ENCODE assay signal across 12 cellular contexts in the genomic region with DNA sequence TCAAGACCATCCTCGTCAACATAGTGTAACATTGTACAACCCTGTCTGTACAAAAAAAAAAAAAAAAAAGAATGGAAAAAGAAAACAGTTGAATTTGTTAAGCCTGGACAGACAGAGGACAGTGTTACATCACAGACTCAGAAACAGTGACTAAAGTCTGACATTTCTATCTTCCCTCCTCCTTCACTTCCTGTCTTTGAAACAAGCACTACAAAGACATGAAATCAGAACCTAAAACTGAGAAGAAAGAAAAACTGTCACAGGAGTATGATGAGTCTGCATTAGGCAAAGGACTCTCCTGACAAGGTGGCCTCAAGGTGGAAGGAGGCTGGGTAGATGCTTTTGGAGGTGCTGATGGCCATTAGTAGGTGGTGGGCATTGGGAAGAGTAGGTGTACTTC.
DNase-seq lines count a peak whose midpoint lies in the region; ATAC-seq, FAIRE-seq and TF ChIP-seq lines count a peak whose summit lies in the region.
"Had no signal": no experiment of that assay in that cellular context is flagged by ENCODE, and none has a peak within 500 bp of the region (broad histone marks: within the 10 kb centered on the region; RNA-seq: fewer than 3 reads in every experiment).

No MANE protein-coding gene starts in this region.

- peak overlapping the region; percentile 80 for H3K27ac Mint-ChIP-seq in activated naive CD4-positive, alpha-beta T cell treated with anti-CD3 and anti-CD28 coated beads, Interleukin-2, amount 10 ng/mL, durations not matched to agents 7 days and 5 days
- peak overlapping the region; percentile 87 for H3K27ac Mint-ChIP-seq in activated T-helper 1 cell treated with anti-CD3 and anti-CD28 coated beads, Interleukin-12 subunit alpha, Interleukin-12 subunit beta, Interleukin-2, Interleukin-4 antibody, amounts not matched to agents 30 ng/mL and 10 ng/mL and 1 ng/mL, durations not matched to agents 14 hours and 24 hours and 36 hours

- no peaks in the 10 kb centered on the region for H3K9me3 ChIP-seq in thyroid gland
- H3K9me3 ChIP-seq in pancreas = no peaks in the 10 kb centered on the region
- H3K9me3 ChIP-seq: BLaER1 had no signal

- H3K4me3 ChIP-seq in thyroid gland (replicated peaks in 1 of 3) = no peak overlapping the region
- no peak overlapping the region for H3K4me3 ChIP-seq in pancreas
- H3K4me3 ChIP-seq: BLaER1, smooth muscle cell had no signal

- no peak for FAIRE-seq in pancreas (lab: Jason Lieb, UNC)

- TF ChIP-seq CTCF in thyroid gland (IDR thresholded peaks at IDR 0.05) (no peak), pancreas (IDR thresholded peaks at IDR 0.05) (no peak)

- H3K27ac ChIP-seq in thyroid gland (peak overlapping the region; percentile 25 to 73 (median 57)), pancreas (no peak overlapping the region)
- H3K27ac ChIP-seq: BLaER1 had no signal

- ATAC-seq in HG03103 (IDR thresholded peaks at IDR 0.05; ENCODE audit: low read depth, unreplicated experiment) (peak; percentile 71), pancreas (no peak)

- H3K27me3 ChIP-seq in thyroid gland = no peaks in the 10 kb centered on the region
- H3K27me3 ChIP-seq in pancreas = no peaks in the 10 kb centered on the region
- H3K27me3 ChIP-seq: BLaER1 had no signal

- intact Hi-C loops in activated T-helper 1 cell treated with anti-CD3 and anti-CD28 coated beads, Interleukin-12 subunit alpha, Interleukin-12 subunit beta, Interleukin-2, Interleukin-4 antibody, amounts not matched to agents 30 ng/mL and 10 ng/mL and 1 ng/mL, durations not matched to agents 14 hours and 24 hours and 36 hours (cut with micrococcal nuclease) = loop anchor here (1.0 kb wide), 2 partner anchors 8 to 12 kb away; no protein-coding TSS in a partner anchor
- intact Hi-C loops in thyroid gland (cut with DNase I) = no loop called here
- intact Hi-C loops in pancreas (cut with DNase I) = no loop called here

- no peak overlapping the region for H3K4me3 Mint-ChIP-seq in activated naive CD4-positive, alpha-beta T cell treated with anti-CD3 and anti-CD28 coated beads, Interleukin-2, amount 10 ng/mL, durations not matched to agents 7 days and 5 days
- peak overlapping the region; percentile 58 for H3K4me3 Mint-ChIP-seq in activated T-helper 1 cell treated with anti-CD3 and anti-CD28 coated beads, Interleukin-12 subunit alpha, Interleukin-12 subunit beta, Interleukin-2, Interleukin-4 antibody, amounts not matched to agents 30 ng/mL and 10 ng/mL and 1 ng/mL, durations not matched to agents 14 hours and 24 hours and 36 hours

- 92 to 94% methylated on average over 1 of the region's 1 CpG for WGBS in thyroid gland, 2 donors
- WGBS in pancreas, 2 donors = 94 to 96% methylated on average over 1 of the region's 1 CpG

- H3K9me3 Mint-ChIP-seq in activated naive CD4-positive, alpha-beta T cell treated with anti-CD3 and anti-CD28 coated beads, Interleukin-2, amount 10 ng/mL, durations not matched to agents 7 days and 5 days = peaks cover 2% of the 10 kb centered on the region
- H3K9me3 Mint-ChIP-seq in activated T-helper 1 cell treated with anti-CD3 and anti-CD28 coated beads, Interleukin-12 subunit alpha, Interleukin-12 subunit beta, Interleukin-2, Interleukin-4 antibody, amounts not matched to agents 30 ng/mL and 10 ng/mL and 1 ng/mL, durations not matched to agents 14 hours and 24 hours and 36 hours = no peaks in the 10 kb centered on the region

- H3K36me3 Mint-ChIP-seq in activated naive CD4-positive, alpha-beta T cell treated with anti-CD3 and anti-CD28 coated beads, Interleukin-2, amount 10 ng/mL, durations not matched to agents 7 days and 5 days = peaks cover 1% of the 10 kb centered on the region
- peaks cover 7% of the 10 kb centered on the region for H3K36me3 Mint-ChIP-seq in activated T-helper 1 cell treated with anti-CD3 and anti-CD28 coated beads, Interleukin-12 subunit alpha, Interleukin-12 subunit beta, Interleukin-2, Interleukin-4 antibody, amounts not matched to agents 30 ng/mL and 10 ng/mL and 1 ng/mL, durations not matched to agents 14 hours and 24 hours and 36 hours (ENCODE audit: low read depth)

- CTCF ChIA-PET in activated naive CD4-positive, alpha-beta T cell treated with anti-CD3 and anti-CD28 coated beads, Interleukin-2, amount 10 ng/mL, durations not matched to agents 7 days and 5 days (lab: Charles Lee) = no interaction called here

- peaks cover 28% of the 10 kb centered on the region for H3K4me1 Mint-ChIP-seq in activated naive CD4-positive, alpha-beta T cell treated with anti-CD3 and anti-CD28 coated beads, Interleukin-2, amount 10 ng/mL, durations not matched to agents 7 days and 5 days
- H3K4me1 Mint-ChIP-seq in activated T-helper 1 cell treated with anti-CD3 and anti-CD28 coated beads, Interleukin-12 subunit alpha, Interleukin-12 subunit beta, Interleukin-2, Interleukin-4 antibody, amounts not matched to agents 30 ng/mL and 10 ng/mL and 1 ng/mL, durations not matched to agents 14 hours and 24 hours and 36 hours (ENCODE audit: low read depth) = peaks cover 17% of the 10 kb centered on the region

- H3K36me3 ChIP-seq in thyroid gland (no peaks in the 10 kb centered on the region), pancreas (no peaks in the 10 kb centered on the region)
- H3K36me3 ChIP-seq: BLaER1 had no signal

- H3K27me3 Mint-ChIP-seq in activated naive CD4-positive, alpha-beta T cell treated with anti-CD3 and anti-CD28 coated beads, Interleukin-2, amount 10 ng/mL, durations not matched to agents 7 days and 5 days = no peaks in the 10 kb centered on the region
- H3K27me3 Mint-ChIP-seq in activated T-helper 1 cell treated with anti-CD3 and anti-CD28 coated beads, Interleukin-12 subunit alpha, Interleukin-12 subunit beta, Interleukin-2, Interleukin-4 antibody, amounts not matched to agents 30 ng/mL and 10 ng/mL and 1 ng/mL, durations not matched to agents 14 hours and 24 hours and 36 hours (ENCODE audit: insufficient read depth) = no peaks in the 10 kb centered on the region

- H3K4me1 ChIP-seq in thyroid gland (peaks cover 33 to 36% of the 10 kb centered on the region in 2 donors), pancreas (peaks cover 12 to 37% (median 30%) of the 10 kb centered on the region in 3 donors)

- DNase-seq in activated naive CD4-positive, alpha-beta T cell treated with anti-CD3 and anti-CD28 coated beads, Interleukin-2, amount 10 ng/mL, durations not matched to agents 7 days and 5 days = no peak
- no peak for DNase-seq in activated naive CD4-positive, alpha-beta T cell treated with Interleukin-2 at 50 U/mL for 16 hours
- no peak for DNase-seq in activated T-helper 1 cell treated with anti-CD3 and anti-CD28 coated beads, Interleukin-12 subunit alpha, Interleukin-12 subunit beta, Interleukin-2, Interleukin-4 antibody, amounts not matched to agents 30 ng/mL and 10 ng/mL and 1 ng/mL, durations not matched to agents 14 hours and 24 hours and 36 hours (ENCODE audit: low spot score)
- DNase-seq in thyroid gland (no peak), pancreas (no peak), superior temporal gyrus (ENCODE audit: extremely low spot score) (no peak)
- DNase-seq in stimulated activated CD4-positive, alpha-beta T cell treated with anti-CD3 and anti-CD28 coated beads, Interleukin-2, amount 100 ng/mL, for 24 hours = no peak
- DNase-seq: NCI-H526, substantia nigra had no signal

- no peak for TF ChIP-seq POLR2A in thyroid gland (IDR thresholded peaks at IDR 0.05)

Comparison
In these comparisons a context has a peak if more than half of its experiments do, and no peak if none do; other contexts are left out.
1. H3K27ac ChIP-seq: peak in thyroid gland (3 of 3); none in pancreas (0 of 4).